ENCODE assay signal across 23 cellular contexts in the genomic region with DNA sequence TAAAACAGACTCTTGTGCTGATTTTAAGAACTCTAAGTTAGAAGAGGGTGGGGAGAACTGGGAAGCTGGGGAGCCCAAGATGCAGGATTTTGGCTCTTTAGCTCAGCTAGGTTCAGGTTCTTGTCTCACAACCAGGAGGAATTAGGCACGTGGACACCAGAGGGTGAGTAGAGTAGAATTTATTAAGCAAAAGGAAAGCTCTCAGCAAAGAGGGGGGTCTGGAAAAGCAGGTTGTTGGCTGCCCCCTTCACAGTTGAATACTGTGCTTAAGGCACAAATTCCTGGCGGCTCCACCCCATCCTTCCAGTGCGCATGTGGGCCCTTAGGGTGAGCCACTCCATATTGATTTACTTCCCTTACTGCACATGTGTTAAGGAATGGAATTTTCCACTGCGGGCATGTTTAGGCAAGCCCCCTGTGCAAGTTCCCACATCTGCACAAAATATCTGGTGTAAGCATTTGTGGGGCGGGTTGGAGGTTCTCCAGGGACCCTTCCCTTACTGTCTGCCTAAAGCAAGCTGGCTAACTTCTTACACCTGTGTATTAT.
DNase-seq lines count a peak whose midpoint lies in the region; ATAC-seq, FAIRE-seq and TF ChIP-seq lines count a peak whose summit lies in the region.
"Had no signal": no experiment of that assay in that cellular context is flagged by ENCODE, and none has a peak within 500 bp of the region (broad histone marks: within the 10 kb centered on the region; RNA-seq: fewer than 3 reads in every experiment).

No MANE protein-coding gene starts in this region.

- TF ChIP-seq EP300 in HepG2 (IDR thresholded peaks at IDR 0.05; ENCODE audit: low read depth in 2 of 2, low read length in 2 of 2) (no peak), HepG2 (CRISPR knock-in tag; IDR thresholded peaks at IDR 0.05; ENCODE audit: borderline replicate concordance) (no peak)

- H4K20me1 ChIP-seq in HepG2 (ENCODE audit: insufficient read depth, low read length) (no peaks in the 10 kb centered on the region), astrocyte (ENCODE audit: insufficient read depth, low read length) (peaks cover 18% of the 10 kb centered on the region)

- in situ Hi-C loops in HepG2 (cut with HindIII; ENCODE audit: extremely low pct_ligation_motif_present, low pct_unique_long_range_greater_than_20kb), result no loop called here

- no peaks in the 10 kb centered on the region for H3K79me2 ChIP-seq in HepG2 (ENCODE audit: insufficient read depth, low read length)
- H3K79me2 ChIP-seq in astrocyte (ENCODE audit: insufficient read depth, low read length), result peaks cover 61% of the 10 kb centered on the region

- 96% methylated on average over 5 of the region's 5 CpGs for WGBS in HepG2 (ENCODE audit: low lambda C conversion rate)
- WGBS in right lobe of liver (ENCODE audit: insufficient coverage, low coverage, low lambda C conversion rate, missing lambda C conversion rate), result 91% methylated on average over 4 of the region's 5 CpGs

- no peaks in the 10 kb centered on the region for H3K36me3 ChIP-seq in HepG2 (replicated peaks in 1 of 2; ENCODE audit: control insufficient read depth in 1 of 2, insufficient read depth in 2 of 2, low read length in 2 of 2)
- H3K36me3 ChIP-seq in right lobe of liver, result no peaks in the 10 kb centered on the region
- H3K36me3 ChIP-seq in astrocyte (ENCODE audit: insufficient read depth, low read length), result no peaks in the 10 kb centered on the region
- H3K36me3 ChIP-seq: ascending aorta, colonic mucosa had no signal

- TF ChIP-seq CTCF in HepG2 (CRISPR knock-in tag; IDR thresholded peaks at IDR 0.05) (no peak), right lobe of liver (IDR thresholded peaks at IDR 0.05) (no peak), astrocyte (IDR thresholded peaks at IDR 0.05; ENCODE audit: insufficient read depth, low read depth, low read length) (no peak), type B pancreatic cell (conservative IDR thresholded peaks at IDR 0.05) (no peak)
- no peak for TF ChIP-seq CTCF in CD4-positive, alpha-beta T cell (IDR thresholded peaks at IDR 0.05)

- H3K9ac ChIP-seq in HepG2 (ENCODE audit: insufficient read depth, low read depth, low read length) (no peak overlapping the region), astrocyte (ENCODE audit: low read length) (no peak overlapping the region)

- no peak overlapping the region for H2AFZ ChIP-seq in HepG2 (ENCODE audit: low read length)
- no peak overlapping the region for H2AFZ ChIP-seq in astrocyte (ENCODE audit: low read depth, low read length)

- H3K27me3 ChIP-seq in HepG2 (ENCODE audit: control insufficient read depth in 1 of 2, insufficient read depth in 2 of 2, low read length in 2 of 2) (no peaks in the 10 kb centered on the region), right lobe of liver (no peaks in the 10 kb centered on the region), astrocyte (ENCODE audit: insufficient read depth, low read length) (no peaks in the 10 kb centered on the region)
- H3K27me3 ChIP-seq in CD4-positive, alpha-beta T cell (ENCODE audit: control insufficient read depth, insufficient read depth, low read length), result no peaks in the 10 kb centered on the region
- H3K27me3 ChIP-seq: ascending aorta, colonic mucosa had no signal

- H3K4me3 Mint-ChIP-seq in astrocyte (ENCODE audit: unreplicated experiment) (no peak overlapping the region), type B pancreatic cell (peak overlapping the region; percentile 69)
- H3K4me3 Mint-ChIP-seq in CD4-positive, alpha-beta T cell, result no peak overlapping the region
- H3K4me3 Mint-ChIP-seq: activated CD4-positive, alpha-beta memory T cell treated with anti-CD3 and anti-CD28 coated beads, Interleukin-2, amount 10 ng/mL, durations not matched to agents 7 days and 5 days; activated naive CD4-positive, alpha-beta T cell treated with anti-CD3 and anti-CD28 coated beads, Interleukin-2, amount 10 ng/mL, durations not matched to agents 7 days and 5 days; activated T-cell treated with anti-CD3 and anti-CD28 coated beads, Interleukin-2, amount 50 U/mL, for 24 hours had no signal

- H3K4me2 ChIP-seq in HepG2 (ENCODE audit: low read depth, low read length), result no peak overlapping the region
- no peak overlapping the region for H3K4me2 ChIP-seq in astrocyte (ENCODE audit: low read length)

- ATAC-seq in HepG2, result no peak
- no peak for ATAC-seq in right lobe of liver
- ATAC-seq in CD4-positive, alpha-beta T cell (ENCODE audit: poor library complexity), result no peak
- ATAC-seq in GM21576 (IDR thresholded peaks at IDR 0.05; ENCODE audit: unreplicated experiment), result no peak

- H3K4me1 Mint-ChIP-seq in astrocyte (ENCODE audit: low read depth, unreplicated experiment) (peaks cover 10% of the 10 kb centered on the region), type B pancreatic cell (ENCODE audit: unreplicated experiment) (no peaks in the 10 kb centered on the region)
- no peaks in the 10 kb centered on the region for H3K4me1 Mint-ChIP-seq in CD4-positive, alpha-beta T cell (ENCODE audit: low read depth)
- H3K4me1 Mint-ChIP-seq: activated CD4-positive, alpha-beta memory T cell treated with anti-CD3 and anti-CD28 coated beads, Interleukin-2, amount 10 ng/mL, durations not matched to agents 7 days and 5 days; activated naive CD4-positive, alpha-beta T cell treated with anti-CD3 and anti-CD28 coated beads, Interleukin-2, amount 10 ng/mL, durations not matched to agents 7 days and 5 days had no signal

- CTCF ChIA-PET in HepG2 (lab: Yijun Ruan, JAX; ENCODE audit: low intra/inter-chr PET ratio, low total read pairs), result no interaction called here
- CTCF ChIA-PET in CD4-positive, alpha-beta T cell (lab: Charles Lee), result no interaction called here

- H3K9me3 ChIP-seq in HepG2 (ENCODE audit: low read length), result no peaks in the 10 kb centered on the region
- H3K9me3 ChIP-seq in right lobe of liver, result no peaks in the 10 kb centered on the region
- no peaks in the 10 kb centered on the region for H3K9me3 ChIP-seq in astrocyte (ENCODE audit: insufficient read depth, low read depth, low read length)
- H3K9me3 ChIP-seq in CD4-positive, alpha-beta T cell (ENCODE audit: control insufficient read depth, low read length), result no peaks in the 10 kb centered on the region
- H3K9me3 ChIP-seq: ascending aorta, colonic mucosa had no signal

- peaks cover 2% of the 10 kb centered on the region for H3K9me3 Mint-ChIP-seq in astrocyte (ENCODE audit: unreplicated experiment)
- H3K9me3 Mint-ChIP-seq in type B pancreatic cell, result peaks cover 7% of the 10 kb centered on the region
- H3K9me3 Mint-ChIP-seq in CD4-positive, alpha-beta T cell, result no peaks in the 10 kb centered on the region
- H3K9me3 Mint-ChIP-seq: activated naive CD4-positive, alpha-beta T cell treated with anti-CD3 and anti-CD28 coated beads, Interleukin-2, amount 10 ng/mL, durations not matched to agents 7 days and 5 days had no signal

- H3K36me3 Mint-ChIP-seq in astrocyte (ENCODE audit: low read depth, unreplicated experiment) (peaks cover 7% of the 10 kb centered on the region), type B pancreatic cell (peaks cover 22% of the 10 kb centered on the region)
- peaks cover 3% of the 10 kb centered on the region for H3K36me3 Mint-ChIP-seq in CD4-positive, alpha-beta T cell (ENCODE audit: low read depth)

- FAIRE-seq in HepG2 (lab: Jason Lieb, UNC), result no peak
- no peak for FAIRE-seq in astrocyte (lab: Jason Lieb, UNC)
- FAIRE-seq: A204.1, endometrium had no signal

- H3K4me3 ChIP-seq in HepG2 (replicated peaks in 1 of 3; ENCODE audit: insufficient read depth in 1 of 3, low read depth in 2 of 3, low read length in 3 of 3), result no peak overlapping the region
- H3K4me3 ChIP-seq in right lobe of liver, result no peak overlapping the region
- H3K4me3 ChIP-seq in astrocyte (ENCODE audit: insufficient read depth, low read depth, low read length), result no peak overlapping the region
- H3K4me3 ChIP-seq: ascending aorta, colonic mucosa had no signal

- DNase-seq in HepG2 (ENCODE audit: low spot score) (no peak), right lobe of liver (no peak), astrocyte (ENCODE audit: low read depth) (no peak), islet precursor cell (peak; percentile 90), type B pancreatic cell (ENCODE audit: extremely low spot score, unreplicated experiment) (no peak), caudate nucleus (lab: John Stamatoyannopoulos, UW) (no peak)
- no peak for DNase-seq in CD4-positive, alpha-beta T cell
- DNase-seq: activated CD4-positive, alpha-beta memory T cell treated with anti-CD3 and anti-CD28 coated beads, Interleukin-2, amount 10 ng/mL, durations not matched to agents 7 days and 5 days; activated naive CD4-positive, alpha-beta T cell treated with anti-CD3 and anti-CD28 coated beads, Interleukin-2, amount 10 ng/mL, durations not matched to agents 7 days and 5 days; activated T-cell treated with anti-CD3 and anti-CD28 coated beads, Interleukin-2, amount 50 U/mL, for 24 hours; C1 segment of cervical spinal cord; colonic mucosa; DMS153; midbrain; NCI-H1092 treated with DMSO at 0.1 percent for 48 hours; NCI-H2081; NCI-H524 treated with DMSO at 0.1 percent for 48 hours; stimulated activated CD4-positive, alpha-beta T cell treated with anti-CD3 and anti-CD28 coated beads, Interleukin-12 subunit alpha, Interleukin-12 subunit beta, amount 100 ng/mL, for 4 hours; stimulated activated CD8-positive, alpha-beta memory T cell treated with anti-CD3 and anti-CD28 coated beads, Interleukin-4, amount 100 ng/mL, for 48 hours had no signal

- TF ChIP-seq POLR2A in HepG2 (IDR thresholded peaks at IDR 0.05; ENCODE audit: insufficient read depth in 1 of 2, low read depth in 2 of 2, low read length in 2 of 2) (no peak), right lobe of liver (IDR thresholded peaks at IDR 0.05) (no peak)

- POLR2A ChIA-PET in HepG2 (lab: Yijun Ruan, JAX), result no interaction called here
- POLR2A ChIA-PET in CD4-positive, alpha-beta T cell (lab: Charles Lee), result no interaction called here

- H3K4me1 ChIP-seq in HepG2 (ENCODE audit: insufficient read depth, low read length) (no peaks in the 10 kb centered on the region), right lobe of liver (no peaks in the 10 kb centered on the region), astrocyte (ENCODE audit: insufficient read depth, low read length) (no peaks in the 10 kb centered on the region)
- H3K4me1 ChIP-seq: ascending aorta, colonic mucosa had no signal

- no TSS peak for BruUV-seq in HepG2 (replicated peaks; lab: Mats Ljungman, UMichigan)

- TF ChIP-seq RAD21 in HepG2 (CRISPR knock-in tag; IDR thresholded peaks at IDR 0.05), result no peak

- intact Hi-C loops in HepG2 (cut with micrococcal nuclease; ENCODE audit: unreplicated experiment) (no loop called here), right lobe of liver (cut with DNase I) (no loop called here)
- intact Hi-C loops in CD4-positive, alpha-beta T cell (cut with DNase I, micrococcal nuclease), result no loop called here

- no peak overlapping the region for H3K27ac ChIP-seq in HepG2 (ENCODE audit: extremely low read length, insufficient read depth, low read length)
- H3K27ac ChIP-seq in right lobe of liver, result no peak overlapping the region
- H3K27ac ChIP-seq in astrocyte (ENCODE audit: low read depth, low read length), result no peak overlapping the region
- H3K27ac ChIP-seq in CD4-positive, alpha-beta T cell (ENCODE audit: low read depth, low read length), result no peak overlapping the region
- no peak overlapping the region for H3K27ac ChIP-seq in caudate nucleus (ENCODE audit: low read depth, low read length)
- H3K27ac ChIP-seq: ascending aorta, colonic mucosa had no signal

- H3K27ac Mint-ChIP-seq in astrocyte (ENCODE audit: unreplicated experiment) (peak overlapping the region; percentile 92), type B pancreatic cell (peak overlapping the region; percentile 99)
- no peak overlapping the region for H3K27ac Mint-ChIP-seq in CD4-positive, alpha-beta T cell
- H3K27ac Mint-ChIP-seq: activated CD4-positive, alpha-beta memory T cell treated with anti-CD3 and anti-CD28 coated beads, Interleukin-2, amount 10 ng/mL, durations not matched to agents 7 days and 5 days; activated naive CD4-positive, alpha-beta T cell treated with anti-CD3 and anti-CD28 coated beads, Interleukin-2, amount 10 ng/mL, durations not matched to agents 7 days and 5 days; activated T-cell treated with anti-CD3 and anti-CD28 coated beads, Interleukin-2, amount 50 U/mL, for 24 hours had no signal

- H3K27me3 Mint-ChIP-seq in astrocyte (ENCODE audit: low read depth, unreplicated experiment) (no peaks in the 10 kb centered on the region), type B pancreatic cell (no peaks in the 10 kb centered on the region)
- no peaks in the 10 kb centered on the region for H3K27me3 Mint-ChIP-seq in CD4-positive, alpha-beta T cell
- H3K27me3 Mint-ChIP-seq: activated CD4-positive, alpha-beta memory T cell treated with anti-CD3 and anti-CD28 coated beads, Interleukin-2, amount 10 ng/mL, durations not matched to agents 7 days and 5 days; activated naive CD4-positive, alpha-beta T cell treated with anti-CD3 and anti-CD28 coated beads, Interleukin-2, amount 10 ng/mL, durations not matched to agents 7 days and 5 days; activated T-cell treated with anti-CD3 and anti-CD28 coated beads, Interleukin-2, amount 50 U/mL, for 24 hours had no signal
